Comparison of ENCODE assay signal across 1 cellular context in the genomic region with DNA sequence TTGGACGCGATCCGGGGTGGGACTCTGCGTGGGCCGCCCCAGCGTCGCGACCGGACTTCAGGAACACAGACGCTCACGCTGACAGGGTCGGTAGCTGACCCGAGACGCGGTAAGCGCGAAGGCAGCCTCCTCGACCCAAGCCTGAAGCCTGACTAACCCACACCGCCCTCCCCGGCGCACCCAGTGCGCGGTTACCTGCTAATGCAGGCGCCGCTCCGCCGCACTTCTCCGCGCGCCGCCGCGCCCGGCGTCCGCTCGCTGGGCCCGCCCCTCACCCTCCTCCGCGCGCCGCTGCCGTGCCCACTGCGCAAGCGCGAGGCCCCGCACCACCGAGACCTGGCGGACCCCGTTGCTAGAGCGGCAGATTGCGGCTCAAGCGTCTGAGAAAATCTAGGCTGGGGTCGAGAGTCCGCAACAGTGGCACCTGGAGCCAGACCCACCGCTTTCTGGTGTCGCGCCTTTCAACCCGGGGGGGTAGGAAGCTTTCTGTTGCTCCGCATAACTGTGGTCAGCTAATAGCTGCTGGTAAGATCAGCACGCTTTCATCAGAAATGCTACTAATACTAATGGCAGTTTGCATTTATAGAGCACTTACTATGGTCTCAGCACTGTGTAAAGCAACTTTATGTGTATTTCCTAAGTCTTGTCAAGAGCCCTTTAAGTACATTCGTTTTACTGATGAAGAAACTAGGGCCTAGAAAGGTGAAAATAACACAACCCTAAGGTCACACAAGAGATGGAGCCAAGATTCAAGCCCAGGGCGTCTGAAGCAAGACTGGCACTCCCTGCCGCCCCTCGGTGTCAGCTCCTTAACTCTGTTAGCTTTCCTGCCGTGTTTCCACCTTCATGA.
TF ChIP-seq lines count a peak whose summit lies in the region.

A gene with protein sequence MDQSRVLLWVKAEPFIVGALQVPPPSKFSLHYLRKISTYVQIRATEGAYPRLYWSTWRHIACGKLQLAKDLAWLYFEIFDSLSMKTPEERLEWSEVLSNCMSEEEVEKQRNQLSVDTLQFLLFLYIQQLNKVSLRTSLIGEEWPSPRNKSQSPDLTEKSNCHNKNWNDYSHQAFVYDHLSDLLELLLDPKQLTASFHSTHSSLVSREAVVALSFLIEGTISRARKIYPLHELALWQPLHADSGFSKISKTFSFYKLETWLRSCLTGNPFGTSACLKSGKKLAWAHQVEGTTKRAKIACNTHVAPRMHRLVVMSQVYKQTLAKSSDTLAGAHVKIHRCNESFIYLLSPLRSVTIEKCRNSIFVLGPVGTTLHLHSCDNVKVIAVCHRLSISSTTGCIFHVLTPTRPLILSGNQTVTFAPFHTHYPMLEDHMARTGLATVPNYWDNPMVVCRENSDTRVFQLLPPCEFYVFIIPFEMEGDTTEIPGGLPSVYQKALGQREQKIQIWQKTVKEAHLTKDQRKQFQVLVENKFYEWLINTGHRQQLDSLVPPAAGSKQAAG (minus strand): TSS at position 268 of the 850 bp plus-strand sequence. CDS start 3,010 bp downstream, outside the sequence.

TF ChIP-seq in HepG2, 621 proteins besides CTCF, POLR2A, EP300 and RAD21 (continued from another document and continues in another):
- TF ChIP-seq, protein P1, sequence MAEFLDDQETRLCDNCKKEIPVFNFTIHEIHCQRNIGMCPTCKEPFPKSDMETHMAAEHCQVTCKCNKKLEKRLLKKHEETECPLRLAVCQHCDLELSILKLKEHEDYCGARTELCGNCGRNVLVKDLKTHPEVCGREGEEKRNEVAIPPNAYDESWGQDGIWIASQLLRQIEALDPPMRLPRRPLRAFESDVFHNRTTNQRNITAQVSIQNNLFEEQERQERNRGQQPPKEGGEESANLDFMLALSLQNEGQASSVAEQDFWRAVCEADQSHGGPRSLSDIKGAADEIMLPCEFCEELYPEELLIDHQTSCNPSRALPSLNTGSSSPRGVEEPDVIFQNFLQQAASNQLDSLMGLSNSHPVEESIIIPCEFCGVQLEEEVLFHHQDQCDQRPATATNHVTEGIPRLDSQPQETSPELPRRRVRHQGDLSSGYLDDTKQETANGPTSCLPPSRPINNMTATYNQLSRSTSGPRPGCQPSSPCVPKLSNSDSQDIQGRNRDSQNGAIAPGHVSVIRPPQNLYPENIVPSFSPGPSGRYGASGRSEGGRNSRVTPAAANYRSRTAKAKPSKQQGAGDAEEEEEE (CRISPR knock-in tag; IDR thresholded peaks at IDR 0.05; ENCODE audit: borderline replicate concordance) = no peak
- TF ChIP-seq, protein P2, sequence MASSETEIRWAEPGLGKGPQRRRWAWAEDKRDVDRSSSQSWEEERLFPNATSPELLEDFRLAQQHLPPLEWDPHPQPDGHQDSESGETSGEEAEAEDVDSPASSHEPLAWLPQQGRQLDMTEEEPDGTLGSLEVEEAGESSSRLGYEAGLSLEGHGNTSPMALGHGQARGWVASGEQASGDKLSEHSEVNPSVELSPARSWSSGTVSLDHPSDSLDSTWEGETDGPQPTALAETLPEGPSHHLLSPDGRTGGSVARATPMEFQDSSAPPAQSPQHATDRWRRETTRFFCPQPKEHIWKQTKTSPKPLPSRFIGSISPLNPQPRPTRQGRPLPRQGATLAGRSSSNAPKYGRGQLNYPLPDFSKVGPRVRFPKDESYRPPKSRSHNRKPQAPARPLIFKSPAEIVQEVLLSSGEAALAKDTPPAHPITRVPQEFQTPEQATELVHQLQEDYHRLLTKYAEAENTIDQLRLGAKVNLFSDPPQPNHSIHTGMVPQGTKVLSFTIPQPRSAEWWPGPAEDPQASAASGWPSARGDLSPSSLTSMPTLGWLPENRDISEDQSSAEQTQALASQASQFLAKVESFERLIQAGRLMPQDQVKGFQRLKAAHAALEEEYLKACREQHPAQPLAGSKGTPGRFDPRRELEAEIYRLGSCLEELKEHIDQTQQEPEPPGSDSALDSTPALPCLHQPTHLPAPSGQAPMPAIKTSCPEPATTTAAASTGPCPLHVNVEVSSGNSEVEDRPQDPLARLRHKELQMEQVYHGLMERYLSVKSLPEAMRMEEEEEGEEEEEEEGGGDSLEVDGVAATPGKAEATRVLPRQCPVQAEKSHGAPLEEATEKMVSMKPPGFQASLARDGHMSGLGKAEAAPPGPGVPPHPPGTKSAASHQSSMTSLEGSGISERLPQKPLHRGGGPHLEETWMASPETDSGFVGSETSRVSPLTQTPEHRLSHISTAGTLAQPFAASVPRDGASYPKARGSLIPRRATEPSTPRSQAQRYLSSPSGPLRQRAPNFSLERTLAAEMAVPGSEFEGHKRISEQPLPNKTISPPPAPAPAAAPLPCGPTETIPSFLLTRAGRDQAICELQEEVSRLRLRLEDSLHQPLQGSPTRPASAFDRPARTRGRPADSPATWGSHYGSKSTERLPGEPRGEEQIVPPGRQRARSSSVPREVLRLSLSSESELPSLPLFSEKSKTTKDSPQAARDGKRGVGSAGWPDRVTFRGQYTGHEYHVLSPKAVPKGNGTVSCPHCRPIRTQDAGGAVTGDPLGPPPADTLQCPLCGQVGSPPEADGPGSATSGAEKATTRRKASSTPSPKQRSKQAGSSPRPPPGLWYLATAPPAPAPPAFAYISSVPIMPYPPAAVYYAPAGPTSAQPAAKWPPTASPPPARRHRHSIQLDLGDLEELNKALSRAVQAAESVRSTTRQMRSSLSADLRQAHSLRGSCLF (CRISPR knock-in tag; IDR thresholded peaks at IDR 0.05; ENCODE audit: borderline replicate concordance) = no peak
- TF ChIP-seq TBX3 (IDR thresholded peaks at IDR 0.05; ENCODE audit: borderline replicate concordance) (no peak), HNRNPLL (IDR thresholded peaks at IDR 0.05; ENCODE audit: low read depth, low read length, poor library complexity, severe bottlenecking) (peak; percentile 83), ZNF572 (CRISPR knock-in tag; IDR thresholded peaks at IDR 0.05) (no peak), ZNF33B (CRISPR knock-in tag; IDR thresholded peaks at IDR 0.05) (no peak), GATAD2A (CRISPR knock-in tag; IDR thresholded peaks at IDR 0.05) (peak; percentile 64), ZNF446 (CRISPR knock-in tag; IDR thresholded peaks at IDR 0.05) (0 out of 2 replicates have a peak, but pooled peaks have one; percentile 36), ZNF124 (CRISPR knock-in tag; IDR thresholded peaks at IDR 0.05) (0 out of 2 replicates have a peak, but pooled peaks have one; percentile 37), MAFK (conservative IDR thresholded peaks at IDR 0.05 in 1 of 2, IDR thresholded peaks at IDR 0.05 in 1 of 2; ENCODE audit: low read length in 2 of 2) (no peak), ONECUT2 (CRISPR knock-in tag; IDR thresholded peaks at IDR 0.05) (no peak), HES4 (CRISPR knock-in tag; IDR thresholded peaks at IDR 0.05; ENCODE audit: borderline replicate concordance) (no peak), ZNF598 (CRISPR knock-in tag; IDR thresholded peaks at IDR 0.05; ENCODE audit: borderline replicate concordance) (no peak), ZNF160 (CRISPR knock-in tag; IDR thresholded peaks at IDR 0.05) (no peak), ZNF564 (CRISPR knock-in tag; IDR thresholded peaks at IDR 0.05) (peak; percentile 12), ARNTL (CRISPR knock-in tag; IDR thresholded peaks at IDR 0.05) (peak; percentile 37; the same call in 1 of the 2 replicates), NR2F6 (IDR thresholded peaks at IDR 0.05) (peak; percentile 0; the same call in 1 of the 2 replicates), NR2F6 (CRISPR knock-in tag; IDR thresholded peaks at IDR 0.05) (peak; percentile 61), ZBTB20 (CRISPR knock-in tag; IDR thresholded peaks at IDR 0.05; ENCODE audit: borderline replicate concordance, low read depth) (0 out of 2 replicates have a peak, but pooled peaks have one; percentile 57), DNMT3B (CRISPR knock-in tag; conservative IDR thresholded peaks at IDR 0.05) (no peak), FOXC1 (CRISPR knock-in tag; IDR thresholded peaks at IDR 0.05; ENCODE audit: borderline replicate concordance) (peak; percentile 83; the same call in 1 of the 2 replicates), NR2C2 (CRISPR knock-in tag; IDR thresholded peaks at IDR 0.05; ENCODE audit: borderline replicate concordance) (peak; percentile 75; the same call in 1 of the 2 replicates), NBN (conservative IDR thresholded peaks at IDR 0.05) (no peak), CHD2 (IDR thresholded peaks at IDR 0.05; ENCODE audit: low read depth, low read length) (no peak), POLR2G (IDR thresholded peaks at IDR 0.05; ENCODE audit: low read depth, low read length) (peak; percentile 94), HOXA7 (CRISPR knock-in tag; IDR thresholded peaks at IDR 0.05) (no peak), ZSCAN20 (CRISPR knock-in tag; IDR thresholded peaks at IDR 0.05; ENCODE audit: borderline replicate concordance) (0 out of 2 replicates have a peak, but pooled peaks have one; percentile 46), CREB1 (IDR thresholded peaks at IDR 0.05) (peak; percentile 4; the same call in 1 of the 2 replicates), CREB1 (CRISPR knock-in tag; IDR thresholded peaks at IDR 0.05) (0 out of 2 replicates have a peak, but pooled peaks have one; percentile 28), SOX6 (IDR thresholded peaks at IDR 0.05) (no peak), SOX6 (CRISPR knock-in tag; IDR thresholded peaks at IDR 0.05) (peak; percentile 68), HDAC2 (CRISPR knock-in tag; IDR thresholded peaks at IDR 0.05) (peak; percentile 48), ZNF724P (CRISPR knock-in tag; IDR thresholded peaks at IDR 0.05; ENCODE audit: borderline replicate concordance) (no peak), ZMYM2 (CRISPR knock-in tag; IDR thresholded peaks at IDR 0.05) (no peak), ZNF20 (CRISPR knock-in tag; IDR thresholded peaks at IDR 0.05) (0 out of 2 replicates have a peak, but pooled peaks have one; percentile 59), ETV6 (CRISPR knock-in tag; conservative IDR thresholded peaks at IDR 0.05) (no peak), SIN3B (IDR thresholded peaks at IDR 0.05; ENCODE audit: low read length) (peak; percentile 60; the same call in 1 of the 2 replicates), ZNF605 (CRISPR knock-in tag; IDR thresholded peaks at IDR 0.05) (no peak), KDM4B (CRISPR knock-in tag; IDR thresholded peaks at IDR 0.05) (no peak), SAP130 (CRISPR knock-in tag; IDR thresholded peaks at IDR 0.05; ENCODE audit: low read depth) (peak; percentile 89), MIER2 (CRISPR knock-in tag; IDR thresholded peaks at IDR 0.05) (no peak), ZFP36L2 (CRISPR knock-in tag; IDR thresholded peaks at IDR 0.05) (no peak), IKZF4 (CRISPR knock-in tag; IDR thresholded peaks at IDR 0.05; ENCODE audit: borderline replicate concordance, low read depth, not compliant biosample characterization) (no peak), HMG20A (CRISPR knock-in tag; IDR thresholded peaks at IDR 0.05; ENCODE audit: borderline replicate concordance) (no peak)
- TF ChIP-seq, protein P3, sequence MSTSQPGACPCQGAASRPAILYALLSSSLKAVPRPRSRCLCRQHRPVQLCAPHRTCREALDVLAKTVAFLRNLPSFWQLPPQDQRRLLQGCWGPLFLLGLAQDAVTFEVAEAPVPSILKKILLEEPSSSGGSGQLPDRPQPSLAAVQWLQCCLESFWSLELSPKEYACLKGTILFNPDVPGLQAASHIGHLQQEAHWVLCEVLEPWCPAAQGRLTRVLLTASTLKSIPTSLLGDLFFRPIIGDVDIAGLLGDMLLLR (CRISPR knock-in tag; IDR thresholded peaks at IDR 0.05) = no peak
- TF ChIP-seq, protein P4, sequence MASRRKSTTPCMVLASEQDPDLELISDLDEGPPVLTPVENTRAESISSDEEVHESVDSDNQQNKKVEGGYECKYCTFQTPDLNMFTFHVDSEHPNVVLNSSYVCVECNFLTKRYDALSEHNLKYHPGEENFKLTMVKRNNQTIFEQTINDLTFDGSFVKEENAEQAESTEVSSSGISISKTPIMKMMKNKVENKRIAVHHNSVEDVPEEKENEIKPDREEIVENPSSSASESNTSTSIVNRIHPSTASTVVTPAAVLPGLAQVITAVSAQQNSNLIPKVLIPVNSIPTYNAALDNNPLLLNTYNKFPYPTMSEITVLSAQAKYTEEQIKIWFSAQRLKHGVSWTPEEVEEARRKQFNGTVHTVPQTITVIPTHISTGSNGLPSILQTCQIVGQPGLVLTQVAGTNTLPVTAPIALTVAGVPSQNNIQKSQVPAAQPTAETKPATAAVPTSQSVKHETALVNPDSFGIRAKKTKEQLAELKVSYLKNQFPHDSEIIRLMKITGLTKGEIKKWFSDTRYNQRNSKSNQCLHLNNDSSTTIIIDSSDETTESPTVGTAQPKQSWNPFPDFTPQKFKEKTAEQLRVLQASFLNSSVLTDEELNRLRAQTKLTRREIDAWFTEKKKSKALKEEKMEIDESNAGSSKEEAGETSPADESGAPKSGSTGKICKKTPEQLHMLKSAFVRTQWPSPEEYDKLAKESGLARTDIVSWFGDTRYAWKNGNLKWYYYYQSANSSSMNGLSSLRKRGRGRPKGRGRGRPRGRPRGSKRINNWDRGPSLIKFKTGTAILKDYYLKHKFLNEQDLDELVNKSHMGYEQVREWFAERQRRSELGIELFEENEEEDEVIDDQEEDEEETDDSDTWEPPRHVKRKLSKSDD (CRISPR knock-in tag; IDR thresholded peaks at IDR 0.05; ENCODE audit: low read depth) = 0 out of 2 replicates have a peak, but pooled peaks have one; percentile 35
- TF ChIP-seq, protein P5, sequence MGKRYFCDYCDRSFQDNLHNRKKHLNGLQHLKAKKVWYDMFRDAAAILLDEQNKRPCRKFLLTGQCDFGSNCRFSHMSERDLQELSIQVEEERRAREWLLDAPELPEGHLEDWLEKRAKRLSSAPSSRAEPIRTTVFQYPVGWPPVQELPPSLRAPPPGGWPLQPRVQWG (CRISPR knock-in tag; IDR thresholded peaks at IDR 0.05; ENCODE audit: borderline replicate concordance, low read depth) = no peak
- TF ChIP-seq, protein P6, sequence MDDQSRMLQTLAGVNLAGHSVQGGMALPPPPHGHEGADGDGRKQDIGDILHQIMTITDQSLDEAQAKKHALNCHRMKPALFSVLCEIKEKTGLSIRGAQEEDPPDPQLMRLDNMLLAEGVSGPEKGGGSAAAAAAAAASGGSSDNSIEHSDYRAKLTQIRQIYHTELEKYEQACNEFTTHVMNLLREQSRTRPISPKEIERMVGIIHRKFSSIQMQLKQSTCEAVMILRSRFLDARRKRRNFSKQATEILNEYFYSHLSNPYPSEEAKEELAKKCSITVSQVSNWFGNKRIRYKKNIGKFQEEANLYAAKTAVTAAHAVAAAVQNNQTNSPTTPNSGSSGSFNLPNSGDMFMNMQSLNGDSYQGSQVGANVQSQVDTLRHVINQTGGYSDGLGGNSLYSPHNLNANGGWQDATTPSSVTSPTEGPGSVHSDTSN (CRISPR knock-in tag; IDR thresholded peaks at IDR 0.05; ENCODE audit: borderline replicate concordance) = no peak
- TF ChIP-seq, protein P7, sequence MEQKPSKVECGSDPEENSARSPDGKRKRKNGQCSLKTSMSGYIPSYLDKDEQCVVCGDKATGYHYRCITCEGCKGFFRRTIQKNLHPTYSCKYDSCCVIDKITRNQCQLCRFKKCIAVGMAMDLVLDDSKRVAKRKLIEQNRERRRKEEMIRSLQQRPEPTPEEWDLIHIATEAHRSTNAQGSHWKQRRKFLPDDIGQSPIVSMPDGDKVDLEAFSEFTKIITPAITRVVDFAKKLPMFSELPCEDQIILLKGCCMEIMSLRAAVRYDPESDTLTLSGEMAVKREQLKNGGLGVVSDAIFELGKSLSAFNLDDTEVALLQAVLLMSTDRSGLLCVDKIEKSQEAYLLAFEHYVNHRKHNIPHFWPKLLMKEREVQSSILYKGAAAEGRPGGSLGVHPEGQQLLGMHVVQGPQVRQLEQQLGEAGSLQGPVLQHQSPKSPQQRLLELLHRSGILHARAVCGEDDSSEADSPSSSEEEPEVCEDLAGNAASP (CRISPR knock-in tag; IDR thresholded peaks at IDR 0.05; ENCODE audit: borderline replicate concordance) = peak; percentile 61; the same call in 1 of the 2 replicates
